1 cellular context compared by ENCODE assay signal in genomic region chr12:99852666-99853065, GRCh38.
TF ChIP-seq lines count a peak whose summit lies in the region.

No MANE protein-coding gene starts in this region.

TF ChIP-seq in WTC11, 78 proteins besides CTCF, POLR2A, EP300 and RAD21 (continued from another document):
- TF ChIP-seq, protein P1, sequence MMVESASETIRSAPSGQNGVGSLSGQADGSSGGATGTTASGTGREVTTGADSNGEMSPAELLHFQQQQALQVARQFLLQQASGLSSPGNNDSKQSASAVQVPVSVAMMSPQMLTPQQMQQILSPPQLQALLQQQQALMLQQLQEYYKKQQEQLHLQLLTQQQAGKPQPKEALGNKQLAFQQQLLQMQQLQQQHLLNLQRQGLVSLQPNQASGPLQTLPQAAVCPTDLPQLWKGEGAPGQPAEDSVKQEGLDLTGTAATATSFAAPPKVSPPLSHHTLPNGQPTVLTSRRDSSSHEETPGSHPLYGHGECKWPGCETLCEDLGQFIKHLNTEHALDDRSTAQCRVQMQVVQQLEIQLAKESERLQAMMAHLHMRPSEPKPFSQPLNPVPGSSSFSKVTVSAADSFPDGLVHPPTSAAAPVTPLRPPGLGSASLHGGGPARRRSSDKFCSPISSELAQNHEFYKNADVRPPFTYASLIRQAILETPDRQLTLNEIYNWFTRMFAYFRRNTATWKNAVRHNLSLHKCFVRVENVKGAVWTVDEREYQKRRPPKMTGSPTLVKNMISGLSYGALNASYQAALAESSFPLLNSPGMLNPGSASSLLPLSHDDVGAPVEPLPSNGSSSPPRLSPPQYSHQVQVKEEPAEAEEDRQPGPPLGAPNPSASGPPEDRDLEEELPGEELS (CRISPR knock-in tag; IDR thresholded peaks at IDR 0.05) = no peak
- TF ChIP-seq ZNF423 (CRISPR knock-in tag; IDR thresholded peaks at IDR 0.05) = no peak
- TF ChIP-seq MXD4 (CRISPR knock-in tag; IDR thresholded peaks at IDR 0.05; ENCODE audit: borderline replicate concordance) = no peak
TF ChIP-seq in WTC11: peak in this region for 0.
